ENCODE assay signal across 10 cellular contexts in genomic region chr17:8001976-8002645, GRCh38. TPM values are rescaled to one million over a fixed set of nuclear protein-coding genes. Genes with fewer than 3 reads are reported as not detected.
DNase-seq lines count a peak whose midpoint lies in the region; ATAC-seq and TF ChIP-seq lines count a peak whose summit lies in the region.
"Had no signal": no experiment of that assay in that cellular context is flagged by ENCODE, and none has a peak within 500 bp of the region (broad histone marks: within the 10 kb centered on the region; RNA-seq: fewer than 3 reads in every experiment).

GUCY2D (plus strand) TSS chr17:8002615; CDS start chr17:8003048, 433 bp downstream.

- H3K27me3 Mint-ChIP-seq in CD8-positive, alpha-beta T cell (ENCODE audit: low read depth), result peaks cover 50% of the 10 kb centered on the region
- H3K27me3 Mint-ChIP-seq in effector memory CD8-positive, alpha-beta T cell, result peaks cover 64 to 82% of the 10 kb centered on the region in 2 donors
- peaks cover 49% of the 10 kb centered on the region for H3K27me3 Mint-ChIP-seq in neural progenitor cell (ENCODE audit: insufficient read depth, low read depth)

- H3K79me2 ChIP-seq in MM.1S (ENCODE audit: low read length) (no peaks in the 10 kb centered on the region), neural progenitor cell (ENCODE audit: low read depth) (no peaks in the 10 kb centered on the region)

- CTCF ChIA-PET in CD8-positive, alpha-beta T cell (lab: Charles Lee), result interaction anchor here (0.9 to 2.2 kb wide), 4 partner anchors 12 to 72 kb away, joined by 3 to 17 read pairs (median 6); no protein-coding TSS in a partner anchor

- no peak for TF ChIP-seq CTCF in CD8-positive, alpha-beta T cell (IDR thresholded peaks at IDR 0.05)
- TF ChIP-seq CTCF in MM.1S (IDR thresholded peaks at IDR 0.05; ENCODE audit: low read length) (no peak), neural progenitor cell (IDR thresholded peaks at IDR 0.05) (no peak), foreskin keratinocyte (conservative IDR thresholded peaks at IDR 0.05) (no peak)

- H4K20me1 ChIP-seq in MM.1S (ENCODE audit: insufficient read depth, low read length), result no peaks in the 10 kb centered on the region
- H4K20me1 ChIP-seq in neural progenitor cell (ENCODE audit: low read depth), result no peaks in the 10 kb centered on the region

- ATAC-seq in CD8-positive, alpha-beta T cell, result no peak
- ATAC-seq in effector memory CD8-positive, alpha-beta T cell (replicated peaks), result peak; percentile 46
- no peak for ATAC-seq in GM19328 (IDR thresholded peaks at IDR 0.05; ENCODE audit: unreplicated experiment)
- no peak for ATAC-seq in foreskin keratinocyte

- DNase-seq in CD8-positive, alpha-beta T cell, result no peak
- DNase-seq in MM.1S, result peak; percentile 10
- DNase-seq in effector memory CD8-positive, alpha-beta T cell, result no peak
- DNase-seq in neural progenitor cell (ENCODE audit: low spot score), result peak; percentile 46
- DNase-seq in foreskin keratinocyte, result no peak
- DNase-seq in activated CD4-positive, alpha-beta T cell treated with anti-CD3 and anti-CD28 coated beads for 1 hour, result no peak
- no peak for DNase-seq in activated gamma-delta T cell treated with Interleukin-2 at 50 U/mL for 16 hours
- DNase-seq: hippocampal formation, NCI-H69 had no signal

- peak within 1 kb of the TSS; percentile 69 for H3K4me3 Mint-ChIP-seq in CD8-positive, alpha-beta T cell
- peak within 1 kb of the TSS; percentile 54 to 67 for H3K4me3 Mint-ChIP-seq in effector memory CD8-positive, alpha-beta T cell
- H3K4me3 Mint-ChIP-seq in neural progenitor cell, result peak within 1 kb of the TSS; percentile 61

- POLR2A ChIA-PET in CD8-positive, alpha-beta T cell (lab: Charles Lee), result interaction anchor here (1.1 kb wide), 1 partner anchor 14 kb away, joined by 3 read pairs; no protein-coding TSS in a partner anchor

- H3K4me1 Mint-ChIP-seq in CD8-positive, alpha-beta T cell (ENCODE audit: low read depth), result peaks cover 7% of the 10 kb centered on the region
- H3K4me1 Mint-ChIP-seq in effector memory CD8-positive, alpha-beta T cell (ENCODE audit: low read depth in 2 of 2), result peaks cover 7 to 9% of the 10 kb centered on the region in 2 donors
- H3K4me1 Mint-ChIP-seq in neural progenitor cell, result peaks cover 5% of the 10 kb centered on the region

- no peak within 1 kb of the TSS for H3K27ac Mint-ChIP-seq in CD8-positive, alpha-beta T cell
- H3K27ac Mint-ChIP-seq in effector memory CD8-positive, alpha-beta T cell, result no peak within 1 kb of the TSS
- no peak within 1 kb of the TSS for H3K27ac Mint-ChIP-seq in neural progenitor cell

- no peaks in the 10 kb centered on the region for H3K9me3 ChIP-seq in CD8-positive, alpha-beta T cell (ENCODE audit: low read length)
- H3K9me3 ChIP-seq in MM.1S (replicated peaks; ENCODE audit: insufficient read depth, low read length) (no peaks in the 10 kb centered on the region), neural progenitor cell (ENCODE audit: low read depth) (no peaks in the 10 kb centered on the region)

- no peaks in the 10 kb centered on the region for H3K9me3 Mint-ChIP-seq in CD8-positive, alpha-beta T cell
- H3K9me3 Mint-ChIP-seq in effector memory CD8-positive, alpha-beta T cell, result no peaks in the 10 kb centered on the region
- peaks cover 5% of the 10 kb centered on the region for H3K9me3 Mint-ChIP-seq in neural progenitor cell

- H3K36me3 Mint-ChIP-seq in CD8-positive, alpha-beta T cell, result no peaks in the 10 kb centered on the region
- no peaks in the 10 kb centered on the region for H3K36me3 Mint-ChIP-seq in effector memory CD8-positive, alpha-beta T cell (ENCODE audit: insufficient read depth)
- H3K36me3 Mint-ChIP-seq in neural progenitor cell, result no peaks in the 10 kb centered on the region

- H3K4me3 ChIP-seq in CD8-positive, alpha-beta T cell (ENCODE audit: low read depth, low read length), result no peak within 1 kb of the TSS
- H3K4me3 ChIP-seq in MM.1S (ENCODE audit: low read length), result peak within 1 kb of the TSS; percentile 56
- peak within 1 kb of the TSS; percentile 42 for H3K4me3 ChIP-seq in neural progenitor cell

- H3K36me3 ChIP-seq in CD8-positive, alpha-beta T cell (ENCODE audit: insufficient read depth, low read length), result no peaks in the 10 kb centered on the region
- H3K36me3 ChIP-seq in MM.1S (replicated peaks; ENCODE audit: insufficient read depth, low read length) (no peaks in the 10 kb centered on the region), neural progenitor cell (no peaks in the 10 kb centered on the region)

- peaks cover 9% of the 10 kb centered on the region for H3K4me1 ChIP-seq in CD8-positive, alpha-beta T cell (ENCODE audit: insufficient read depth, low read length)
- H3K4me1 ChIP-seq in MM.1S (ENCODE audit: low read length) (0 out of 2 replicates have a peak, but pooled peaks cover 2% of the 10 kb centered on the region), neural progenitor cell (peaks cover 10% of the 10 kb centered on the region), foreskin keratinocyte (no peaks in the 10 kb centered on the region)

- H3K4me2 ChIP-seq in MM.1S (ENCODE audit: low read depth, low read length), result peak within 1 kb of the TSS; percentile 88
- H3K4me2 ChIP-seq in neural progenitor cell, result peak within 1 kb of the TSS; percentile 71

- H3F3A ChIP-seq in MM.1S (ENCODE audit: insufficient read depth, low read length) (no peaks in the 10 kb centered on the region), neural progenitor cell (ENCODE audit: low read depth) (peaks cover 16% of the 10 kb centered on the region)

- intact Hi-C loops in CD8-positive, alpha-beta T cell (cut with DNase I, micrococcal nuclease), result no loop called here

- H3K9ac ChIP-seq in MM.1S (ENCODE audit: low read length) (no peak within 1 kb of the TSS; the same call in 1 of the 2 replicates), neural progenitor cell (no peak within 1 kb of the TSS)

- no peaks in the 10 kb centered on the region for H3K9me2 ChIP-seq in MM.1S (replicated peaks; ENCODE audit: insufficient read depth, low read length)

- H2AFZ ChIP-seq in MM.1S (ENCODE audit: low read length), result peak within 1 kb of the TSS; percentile 85
- peak within 1 kb of the TSS; percentile 61 for H2AFZ ChIP-seq in neural progenitor cell (replicated peaks)

- H3K27me3 ChIP-seq in CD8-positive, alpha-beta T cell (ENCODE audit: insufficient read depth, low read length), result peaks cover 15% of the 10 kb centered on the region
- H3K27me3 ChIP-seq in MM.1S (replicated peaks; ENCODE audit: insufficient read depth, low read length) (peaks cover 36% of the 10 kb centered on the region), neural progenitor cell (peaks cover 67% of the 10 kb centered on the region), foreskin keratinocyte (peaks cover 70% of the 10 kb centered on the region)

- no peak within 1 kb of the TSS for H3K27ac ChIP-seq in CD8-positive, alpha-beta T cell (ENCODE audit: low read depth, low read length)
- H3K27ac ChIP-seq in MM.1S (ENCODE audit: low read length) (no peak within 1 kb of the TSS), neural progenitor cell (no peak within 1 kb of the TSS), foreskin keratinocyte (no peak within 1 kb of the TSS)

RNA-seq across cellular contexts. Expression of gene GUCY2D, which starts in this region (rescaled TPM):
- not detected for total RNA-seq in CD8-positive, alpha-beta T cell
- 0.37 TPM in 1 of 2 replicates, not detected in the other for total RNA-seq in neural progenitor cell (ENCODE audit: low replicate concordance)
- 0.49 TPM in 1 of 2 replicates, not detected in the other for total RNA-seq in foreskin keratinocyte
- 0.26 and 0.44 TPM in 2 replicates for polyA plus RNA-seq in foreskin keratinocyte

Comparison
In these comparisons a context has a peak if more than half of its experiments do, and no peak if none do; other contexts are left out.
1. Peak in DNase-seq, H3K4me3 ChIP-seq and H3K4me2 ChIP-seq in neural progenitor cell; RNA of the gene not detected or under 1 TPM.